In genomic region chr21:45975017-45975595, GRCh38 we compare ENCODE assay signal across 11 cellular contexts. TPM values are rescaled to one million over a fixed set of nuclear protein-coding genes. Genes with fewer than 3 reads are reported as not detected.
A peak's percentile ranks its signal among the peaks of the same experiment; 100 is the strongest.
DNase-seq lines count a peak whose midpoint lies in the region; ATAC-seq and TF ChIP-seq lines count a peak whose summit lies in the region.
"Had no signal": no experiment of that assay in that cellular context is flagged by ENCODE, and none has a peak within 500 bp of the region (broad histone marks: within the 10 kb centered on the region; RNA-seq: fewer than 3 reads in every experiment).

No MANE protein-coding gene starts in this region.

- peaks cover 15% of the 10 kb centered on the region for H3K4me1 Mint-ChIP-seq in CD4-positive, alpha-beta T cell (ENCODE audit: low read depth)

- no peaks in the 10 kb centered on the region for H3K36me3 Mint-ChIP-seq in CD4-positive, alpha-beta T cell (ENCODE audit: low read depth)

- TF ChIP-seq POLR2A in heart left ventricle (IDR thresholded peaks at IDR 0.05) (peak in 1 of 2 donors; percentile 55), ovary (IDR thresholded peaks at IDR 0.05) (no peak)

- no peak for TF ChIP-seq CTCF in CD4-positive, alpha-beta T cell (IDR thresholded peaks at IDR 0.05)
- TF ChIP-seq CTCF in heart left ventricle (IDR thresholded peaks at IDR 0.05) (no peak), ovary (IDR thresholded peaks at IDR 0.05) (no peak)

- peak overlapping the region; percentile 36 for H3K4me3 ChIP-seq in SJSA1
- peak overlapping the region in 9 of 12 donors; percentile 53 to 69 (median 61) for H3K4me3 ChIP-seq in heart left ventricle
- H3K4me3 ChIP-seq in ovary = peak overlapping the region; percentile 59

- H3K9me3 Mint-ChIP-seq in CD4-positive, alpha-beta T cell = no peaks in the 10 kb centered on the region
- H3K9me3 Mint-ChIP-seq: T-helper 2 cell treated with Interferon-gamma antibody and Interleukin-4, amounts not matched to agents 5 μg/mL and 100 μg/mL, for 36 hours had no signal

- ATAC-seq in CD4-positive, alpha-beta T cell (ENCODE audit: poor library complexity) = no peak
- ATAC-seq in heart left ventricle (peak; percentile 10 to 47 (median 27)), GM18498 (IDR thresholded peaks at IDR 0.05; ENCODE audit: unreplicated experiment) (no peak)

- H3K27me3 ChIP-seq in CD4-positive, alpha-beta T cell (ENCODE audit: control insufficient read depth, insufficient read depth, low read length) = peaks cover 49% of the 10 kb centered on the region
- H3K27me3 ChIP-seq in SJSA1 (replicated peaks) = no peaks in the 10 kb centered on the region
- peaks cover 0 to 43% (median 0%) of the 10 kb centered on the region in 9 donors for H3K27me3 ChIP-seq in heart left ventricle
- no peaks in the 10 kb centered on the region for H3K27me3 ChIP-seq in ovary

- WGBS in heart left ventricle, 4 donors = 38 to 59% (median 53%) methylated on average over 22 to 30 of the region's 30 CpGs
- WGBS in ovary, 3 donors = 28 to 36% (median 28%) methylated on average over 30 of the region's 30 CpGs

- H3K9me3 ChIP-seq in CD4-positive, alpha-beta T cell (ENCODE audit: control insufficient read depth, low read length) = no peaks in the 10 kb centered on the region
- no peaks in the 10 kb centered on the region for H3K9me3 ChIP-seq in SJSA1 (replicated peaks)
- H3K9me3 ChIP-seq in heart left ventricle = no peaks in the 10 kb centered on the region
- no peaks in the 10 kb centered on the region for H3K9me3 ChIP-seq in ovary

- peak overlapping the region; percentile 49 for H3K4me3 Mint-ChIP-seq in CD4-positive, alpha-beta T cell

- no peak for TF ChIP-seq EP300 in ovary (IDR thresholded peaks at IDR 0.05)

- intact Hi-C loops in CD4-positive, alpha-beta T cell (cut with DNase I, micrococcal nuclease) = loop anchor here in 1 of 2 experiments (10.0 kb wide), 2 partner anchors 120 to 310 kb away; partner anchors contain the start of genes COL6A2, MCM3AP and YBEY
- intact Hi-C loops in heart left ventricle (cut with DNase I) (loop anchor here in 5 of 10 donors (1.0 to 10.0 kb wide), 5 partner anchors 90 to 350 kb away; partner anchors contain the start of genes LSS (in 3 of the 5), C21orf58 (in 1 of the 5), COL6A2 (in 1 of the 5) and PCNT (in 1 of the 5)), ovary (cut with DNase I) (loop anchor here in 1 of 4 donors (10.0 kb wide), 1 partner anchor 80 kb away; no protein-coding TSS in a partner anchor)

- no peak for DNase-seq in CD4-positive, alpha-beta T cell
- DNase-seq in SJSA1 (ENCODE audit: low read depth in 1 of 2, low spot score in 2 of 2) = peak in 1 of 2 experiments; percentile 88
- peak; percentile 76 to 85 (median 80) for DNase-seq in heart left ventricle
- peak; percentile 62 to 77 (median 74) for DNase-seq in ovary
- no peak for DNase-seq in HPDE6-E6E7 (ENCODE audit: extremely low spot score)
- no peak for DNase-seq in stimulated activated naive CD4-positive, alpha-beta T cell treated with Interleukin-2 at 50 U/mL for 16 hours (lab: John Stamatoyannopoulos, UW)
- DNase-seq in HUDEP-2 (lab: John Stamatoyannopoulos, UW; ENCODE audit: unreplicated experiment in 76 of 76) = no peak

- peaks cover 26% of the 10 kb centered on the region for H3K27me3 Mint-ChIP-seq in CD4-positive, alpha-beta T cell

- CTCF ChIA-PET in CD4-positive, alpha-beta T cell (lab: Charles Lee) = no interaction called here

- H3K4me1 ChIP-seq in SJSA1 (replicated peaks) = peaks cover 69% of the 10 kb centered on the region
- H3K4me1 ChIP-seq in heart left ventricle = peaks cover 7 to 76% (median 53%) of the 10 kb centered on the region in 12 donors
- peaks cover 37% of the 10 kb centered on the region for H3K4me1 ChIP-seq in ovary (ENCODE audit: insufficient read depth)

- H3K36me3 ChIP-seq in SJSA1 (no peaks in the 10 kb centered on the region), heart left ventricle (no peaks in the 10 kb centered on the region), ovary (no peaks in the 10 kb centered on the region)

- H3K27ac Mint-ChIP-seq in CD4-positive, alpha-beta T cell = no peak overlapping the region
- H3K27ac Mint-ChIP-seq: T-helper 2 cell treated with Interferon-gamma antibody and Interleukin-4, amounts not matched to agents 5 μg/mL and 100 μg/mL, for 36 hours had no signal

- POLR2A ChIA-PET in CD4-positive, alpha-beta T cell (lab: Charles Lee) = no interaction called here

- no peak overlapping the region for H3K27ac ChIP-seq in CD4-positive, alpha-beta T cell (ENCODE audit: low read depth, low read length)
- H3K27ac ChIP-seq in SJSA1 (peak overlapping the region; percentile 89), heart left ventricle (peak overlapping the region; percentile 90 to 99 (median 98)), ovary (peak overlapping the region; percentile 86 to 94)
- H3K27ac ChIP-seq: epithelial cell of prostate, HL-60 had no signal

RNA-seq across cellular contexts. Expression of gene COL6A1, which starts 6.5 kb away (rescaled TPM):
- total RNA-seq in CD4-positive, alpha-beta T cell = 1 to 10 TPM; 8.0 to 8.5 TPM
- 108 and 149 TPM in 2 replicates for total RNA-seq in SJSA1 (2014; rRNA removed; shearing (Covaris generic))
- total RNA-seq in heart left ventricle (100 to 1,000 TPM in 8 of 9 donors, 10 to 100 TPM in 1; 92.4 to 385 (median 143) TPM), ovary (100 to 1,000 TPM; 389 to 779 (median 731) TPM)
- polyA plus RNA-seq in heart left ventricle (100 to 1,000 TPM; 149 to 157 TPM), ovary (100 to 1,000 TPM; 112 to 905 TPM)

Comparison
In these comparisons a context has a peak if more than half of its experiments do, and no peak if none do; other contexts are left out.
1. ATAC-seq: peak in heart left ventricle (4 of 4); none in CD4-positive, alpha-beta T cell (single experiment) and GM18498 (single experiment).
2. DNase-seq: peak in heart left ventricle (5 of 5) and ovary (5 of 5); none in CD4-positive, alpha-beta T cell (0 of 10), HPDE6-E6E7 (single experiment), stimulated activated naive CD4-positive, alpha-beta T cell treated with Interleukin-2 at 50 U/mL for 16 hours (single experiment) and HUDEP-2 (0 of 76).
3. RNA of gene COL6A1, which starts 6.5 kb away (total RNA-seq): 389 to 779 TPM in ovary, 108 to 149 TPM in SJSA1 and 92.4 to 385 TPM in heart left ventricle; 8.0 to 8.5 TPM in CD4-positive, alpha-beta T cell; every median in the first group is over 4 times any median in the second.
4. Peak in every context shown above with its lines, with median percentiles within 50 percentile points of each other: H3K4me3 ChIP-seq.